In genomic region chr13:48094404-48094780, GRCh38 we compare ENCODE assay signal across 8 cellular contexts. TPM values are rescaled to one million over a fixed set of nuclear protein-coding genes. Genes with fewer than 3 reads are reported as not detected.
A peak's percentile ranks its signal among the peaks of the same experiment; 100 is the strongest.
DNase-seq lines count a peak whose midpoint lies in the region; ATAC-seq and TF ChIP-seq lines count a peak whose summit lies in the region.

No MANE protein-coding gene starts in this region.

- no peak for TF ChIP-seq POLR2A in breast epithelium (IDR thresholded peaks at IDR 0.05)
- TF ChIP-seq POLR2A in testis (IDR thresholded peaks at IDR 0.05), result no peak

- H3K36me3 ChIP-seq in KOPT-K1 (ENCODE audit: insufficient read depth, low read length), result peaks cover 10% of the 10 kb centered on the region
- H3K36me3 ChIP-seq in breast epithelium, result no peaks in the 10 kb centered on the region
- H3K36me3 ChIP-seq in testis (ENCODE audit: low read depth, missing control alignments), result no peaks in the 10 kb centered on the region

- no peak for DNase-seq in AG04449 (ENCODE audit: low read depth, low spot score)
- DNase-seq in breast epithelium (ENCODE audit: low spot score in 2 of 2), result no peak
- DNase-seq in left kidney (ENCODE audit: low read depth, low spot score), result peak; percentile 27
- DNase-seq in testis, result no peak
- no peak for DNase-seq in NCI-H1436 treated with DMSO at 0.1 percent for 48 hours (lab: John Stamatoyannopoulos, UW)
- no peak for DNase-seq in globus pallidus (ENCODE audit: low spot score)

- peak overlapping the region; percentile 77 for H3K27ac ChIP-seq in KOPT-K1 (ENCODE audit: low read depth, low read length, poor library complexity, severe bottlenecking)
- peak overlapping the region; percentile 88 to 89 for H3K27ac ChIP-seq in breast epithelium
- H3K27ac ChIP-seq in testis, result peak overlapping the region; percentile 83 to 93

- TF ChIP-seq CTCF in AG04449 (IDR thresholded peaks at IDR 0.05; ENCODE audit: insufficient read depth, low read length, missing control alignments) (no peak), breast epithelium (IDR thresholded peaks at IDR 0.05) (no peak), testis (IDR thresholded peaks at IDR 0.05) (no peak)

- H3K4me3 ChIP-seq in AG04449 (ENCODE audit: low read depth, low read length) (peak overlapping the region; percentile 87), breast epithelium (peak overlapping the region; percentile 76 to 99 (median 90)), testis (peak overlapping the region; percentile 88 to 100)

- no peaks in the 10 kb centered on the region for H3K9me3 ChIP-seq in KOPT-K1 (ENCODE audit: insufficient read depth, low read length, poor library complexity, severe bottlenecking)
- H3K9me3 ChIP-seq in breast epithelium, result no peaks in the 10 kb centered on the region
- no peaks in the 10 kb centered on the region for H3K9me3 ChIP-seq in testis

- peaks cover 0 to 6% of the 10 kb centered on the region in 2 donors for H3K4me1 ChIP-seq in breast epithelium
- peaks cover 6% of the 10 kb centered on the region for H3K4me1 ChIP-seq in testis

- peak; percentile 18 for ATAC-seq in GM19395 (IDR thresholded peaks at IDR 0.05; ENCODE audit: unreplicated experiment)

- CTCF ChIA-PET in AG04449 (lab: Yijun Ruan, JAX), result interaction anchor here (0.7 to 3.4 kb wide), 24 partner anchors 9 to 676 kb away, joined by 3 to 25 read pairs (median 5); partner anchors contain the start of gene NUDT15

- intact Hi-C loops in breast epithelium (cut with DNase I; ENCODE audit: low total_unique reads) (no loop called here), testis (cut with DNase I; ENCODE audit: low total_unique reads) (no loop called here)

- POLR2A ChIA-PET in AG04449 (lab: Yijun Ruan, JAX), result no interaction called here

- WGBS in testis, 2 donors, result 0% methylated on average over 12 to 14 of the region's 14 CpGs

- H3K27me3 ChIP-seq in breast epithelium (no peaks in the 10 kb centered on the region), testis (no peaks in the 10 kb centered on the region)

RNA-seq across cellular contexts. Expression of gene MED4, which starts 0.5 kb away (rescaled TPM):
- total RNA-seq in breast epithelium (10 to 100 TPM; 39.0 to 45.1 (median 39.8) TPM), testis (10 to 100 TPM; 55.3 to 58.2 TPM)
- 111 TPM for polyA plus RNA-seq in testis (ENCODE audit: insufficient read depth, low read depth, low replicate concordance)

RNA-seq across cellular contexts. Expression of gene NUDT15, which starts 56.9 kb away (rescaled TPM):
- total RNA-seq in breast epithelium (10 to 100 TPM in 1 of 3 donors, 1 to 10 TPM in 2; 8.0 to 12.1 (median 8.2) TPM), testis (10 to 100 TPM; 11.1 to 12.3 TPM)
- polyA plus RNA-seq in testis (ENCODE audit: insufficient read depth, low read depth, low replicate concordance), result 16.9 TPM
